Comparison of ENCODE assay signal across 5 cellular contexts in genomic region chr6:164076818-164077532, GRCh38.
DNase-seq lines count a peak whose midpoint lies in the region; ATAC-seq, FAIRE-seq and TF ChIP-seq lines count a peak whose summit lies in the region.
"Not testable (repeated sequence)": the region's sequence is repeated elsewhere in the genome, so short reads cannot be mapped to it uniquely, and the experiment has no call there.

No MANE protein-coding gene starts in this region.

- FAIRE-seq in A204.1 (lab: Jason Lieb, UNC) = peak; percentile 3
- peak; percentile 76 for FAIRE-seq in colon (lab: Jason Lieb, UNC)
- peak; percentile 65 for FAIRE-seq in islet of Langerhans (lab: Jason Lieb, UNC)

- peaks cover 0 to 17% (median 0%) of the 10 kb centered on the region in 11 experiments; a peak in 4 of 22 replicates for H3K27me3 ChIP-seq in BLaER1 treated with 17β-estradiol and CSF1 and Interleukin-3, amounts not matched to agents 10 nM and 100 nM
- H3K27me3 ChIP-seq in PC-3 (ENCODE audit: low read length) = not testable (repeated sequence)

- peak overlapping the region in 10 of 11 experiments; percentile 71 to 98 (median 93); a peak in 19 of 22 replicates for H3K4me2 ChIP-seq in BLaER1 treated with 17β-estradiol and CSF1 and Interleukin-3, amounts not matched to agents 10 nM and 100 nM
- not testable (repeated sequence) for H3K4me2 ChIP-seq in PC-3 (ENCODE audit: low read length)

- ATAC-seq in PC-3 = not testable (repeated sequence)

- H3K9ac ChIP-seq in BLaER1 treated with 17β-estradiol and CSF1 and Interleukin-3, amounts not matched to agents 10 nM and 100 nM; PC-3 (ENCODE audit: low read length): not testable (repeated sequence)

- peaks cover 21 to 66% (median 62%) of the 10 kb centered on the region in 10 experiments for H3K4me1 ChIP-seq in BLaER1 treated with 17β-estradiol and CSF1 and Interleukin-3, amounts not matched to agents 10 nM and 100 nM
- not testable (repeated sequence) for H3K4me1 ChIP-seq in PC-3 (ENCODE audit: insufficient read depth, low read length)

- CTCF ChIA-PET in PC-3 (lab: Charles Lee) = not testable (repeated sequence)

- not testable (repeated sequence) for TF ChIP-seq CTCF in PC-3 (conservative IDR thresholded peaks at IDR 0.05; ENCODE audit: low read depth, low read length)

- not testable (repeated sequence) for H3K9me2 ChIP-seq in PC-3 (replicated peaks; ENCODE audit: low read length)

- POLR2A ChIA-PET in PC-3 (lab: Charles Lee; ENCODE audit: unreplicated experiment) = not testable (repeated sequence)

- not testable (repeated sequence) for H3F3A ChIP-seq in PC-3 (ENCODE audit: low read length, unreplicated experiment)

- peaks cover 11 to 24% (median 13%) of the 10 kb centered on the region in 11 experiments; a peak in 21 of 22 replicates for H3K9me3 ChIP-seq in BLaER1 treated with 17β-estradiol and CSF1 and Interleukin-3, amounts not matched to agents 10 nM and 100 nM (replicated peaks in 1 of 11)
- not testable (repeated sequence) for H3K9me3 ChIP-seq in PC-3 (ENCODE audit: low read length)

- not testable (repeated sequence) for H2AFZ ChIP-seq in PC-3 (ENCODE audit: low read length)

- peak; percentile 12 for DNase-seq in PC-3

- not testable (repeated sequence) for H4K20me1 ChIP-seq in BLaER1 treated with 17β-estradiol and CSF1 and Interleukin-3, amounts not matched to agents 10 nM and 100 nM; PC-3 (ENCODE audit: low read length)

- not testable (repeated sequence) for H3K27ac ChIP-seq in BLaER1 treated with 17β-estradiol and CSF1 and Interleukin-3, amounts not matched to agents 10 nM and 100 nM; PC-3 (ENCODE audit: low read length)

- not testable (repeated sequence) for H3K4me3 ChIP-seq in BLaER1 treated with 17β-estradiol and CSF1 and Interleukin-3, amounts not matched to agents 10 nM and 100 nM; PC-3 (ENCODE audit: low read length)

- not testable (repeated sequence) for H3K36me3 ChIP-seq in BLaER1 treated with 17β-estradiol and CSF1 and Interleukin-3, amounts not matched to agents 10 nM and 100 nM; PC-3 (ENCODE audit: low read depth, low read length)

- intact Hi-C loops in PC-3 (cut with micrococcal nuclease) = not testable (repeated sequence)

- H3K79me2 ChIP-seq in PC-3 (ENCODE audit: low read length) = not testable (repeated sequence)

- not testable (repeated sequence) for BruUV-seq in PC-3 (replicated peaks; lab: Mats Ljungman, UMichigan)
